In the genomic region with DNA sequence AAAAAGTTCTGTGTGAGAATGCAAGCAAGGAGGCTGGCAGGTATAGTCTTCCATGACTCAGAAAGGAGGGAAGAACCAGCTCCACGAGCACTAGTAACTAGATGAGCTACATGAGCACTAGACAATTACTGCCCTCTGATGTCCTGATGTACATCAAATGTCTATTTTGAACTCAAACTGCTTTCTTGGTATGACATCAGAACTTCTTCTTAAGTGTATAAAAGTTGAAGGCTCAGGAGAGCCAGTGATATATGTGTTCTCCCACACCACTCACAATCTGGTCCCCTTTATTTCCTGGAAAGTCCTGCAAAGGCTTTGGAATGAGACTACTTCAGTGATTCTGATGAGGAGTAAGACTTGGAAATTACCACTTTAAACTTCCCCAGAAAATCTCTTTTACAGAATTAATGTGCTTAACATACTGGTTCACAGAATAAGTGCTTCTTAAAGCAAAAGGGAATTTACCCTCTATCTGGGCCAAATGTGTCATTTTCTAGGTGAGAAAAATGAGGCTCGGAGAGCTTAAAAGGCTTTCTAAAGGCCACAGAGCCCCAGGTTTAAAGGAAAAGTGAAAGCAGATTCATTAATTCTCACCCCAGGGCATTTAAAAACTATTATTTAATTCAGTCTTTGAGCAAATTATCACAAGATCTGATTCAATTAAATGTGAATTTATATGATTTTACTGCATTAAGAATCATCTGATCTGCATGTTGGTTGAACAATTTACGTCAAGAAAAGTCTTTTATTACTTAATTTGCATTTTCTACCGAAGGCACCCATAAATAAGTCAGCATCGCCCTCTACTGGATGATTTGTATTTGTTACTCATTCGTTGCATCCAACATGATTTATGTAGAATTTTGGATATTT, we compare ENCODE assay signal across 1 cellular context.
TF ChIP-seq lines count a peak whose summit lies in the region.

No MANE protein-coding gene starts in this region.

TF ChIP-seq in SK-N-SH treated with all-trans-retinoic acid at 6 μM for 48 hours, 23 proteins besides CTCF, POLR2A, EP300 and RAD21 (continued from another document):
- TF ChIP-seq, protein P1, sequence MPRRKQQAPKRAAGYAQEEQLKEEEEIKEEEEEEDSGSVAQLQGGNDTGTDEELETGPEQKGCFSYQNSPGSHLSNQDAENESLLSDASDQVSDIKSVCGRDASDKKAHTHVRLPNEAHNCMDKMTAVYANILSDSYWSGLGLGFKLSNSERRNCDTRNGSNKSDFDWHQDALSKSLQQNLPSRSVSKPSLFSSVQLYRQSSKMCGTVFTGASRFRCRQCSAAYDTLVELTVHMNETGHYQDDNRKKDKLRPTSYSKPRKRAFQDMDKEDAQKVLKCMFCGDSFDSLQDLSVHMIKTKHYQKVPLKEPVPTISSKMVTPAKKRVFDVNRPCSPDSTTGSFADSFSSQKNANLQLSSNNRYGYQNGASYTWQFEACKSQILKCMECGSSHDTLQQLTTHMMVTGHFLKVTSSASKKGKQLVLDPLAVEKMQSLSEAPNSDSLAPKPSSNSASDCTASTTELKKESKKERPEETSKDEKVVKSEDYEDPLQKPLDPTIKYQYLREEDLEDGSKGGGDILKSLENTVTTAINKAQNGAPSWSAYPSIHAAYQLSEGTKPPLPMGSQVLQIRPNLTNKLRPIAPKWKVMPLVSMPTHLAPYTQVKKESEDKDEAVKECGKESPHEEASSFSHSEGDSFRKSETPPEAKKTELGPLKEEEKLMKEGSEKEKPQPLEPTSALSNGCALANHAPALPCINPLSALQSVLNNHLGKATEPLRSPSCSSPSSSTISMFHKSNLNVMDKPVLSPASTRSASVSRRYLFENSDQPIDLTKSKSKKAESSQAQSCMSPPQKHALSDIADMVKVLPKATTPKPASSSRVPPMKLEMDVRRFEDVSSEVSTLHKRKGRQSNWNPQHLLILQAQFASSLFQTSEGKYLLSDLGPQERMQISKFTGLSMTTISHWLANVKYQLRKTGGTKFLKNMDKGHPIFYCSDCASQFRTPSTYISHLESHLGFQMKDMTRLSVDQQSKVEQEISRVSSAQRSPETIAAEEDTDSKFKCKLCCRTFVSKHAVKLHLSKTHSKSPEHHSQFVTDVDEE (CRISPR knock-in tag; IDR thresholded peaks at IDR 0.05), result no peak
- TF ChIP-seq PATZ1 (CRISPR knock-in tag; IDR thresholded peaks at IDR 0.05; ENCODE audit: borderline replicate concordance) (no peak), ZNF565 (CRISPR knock-in tag; conservative IDR thresholded peaks at IDR 0.05; ENCODE audit: low read depth) (no peak), ZFP30 (CRISPR knock-in tag; IDR thresholded peaks at IDR 0.05) (no peak), ZNF70 (CRISPR knock-in tag; IDR thresholded peaks at IDR 0.05) (no peak), OSR1 (CRISPR knock-in tag; IDR thresholded peaks at IDR 0.05) (no peak), TOX (CRISPR knock-in tag; IDR thresholded peaks at IDR 0.05; ENCODE audit: borderline replicate concordance) (no peak), POU6F1 (CRISPR knock-in tag; IDR thresholded peaks at IDR 0.05; ENCODE audit: borderline replicate concordance, low read depth) (no peak), RARB (CRISPR knock-in tag; IDR thresholded peaks at IDR 0.05) (no peak), CSDC2 (CRISPR knock-in tag; IDR thresholded peaks at IDR 0.05) (no peak), ISL1 (CRISPR knock-in tag; IDR thresholded peaks at IDR 0.05) (no peak)
- TF ChIP-seq, protein P2, sequence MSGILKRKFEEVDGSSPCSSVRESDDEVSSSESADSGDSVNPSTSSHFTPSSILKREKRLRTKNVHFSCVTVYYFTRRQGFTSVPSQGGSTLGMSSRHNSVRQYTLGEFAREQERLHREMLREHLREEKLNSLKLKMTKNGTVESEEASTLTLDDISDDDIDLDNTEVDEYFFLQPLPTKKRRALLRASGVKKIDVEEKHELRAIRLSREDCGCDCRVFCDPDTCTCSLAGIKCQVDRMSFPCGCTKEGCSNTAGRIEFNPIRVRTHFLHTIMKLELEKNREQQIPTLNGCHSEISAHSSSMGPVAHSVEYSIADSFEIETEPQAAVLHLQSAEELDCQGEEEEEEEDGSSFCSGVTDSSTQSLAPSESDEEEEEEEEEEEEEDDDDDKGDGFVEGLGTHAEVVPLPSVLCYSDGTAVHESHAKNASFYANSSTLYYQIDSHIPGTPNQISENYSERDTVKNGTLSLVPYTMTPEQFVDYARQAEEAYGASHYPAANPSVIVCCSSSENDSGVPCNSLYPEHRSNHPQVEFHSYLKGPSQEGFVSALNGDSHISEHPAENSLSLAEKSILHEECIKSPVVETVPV (CRISPR knock-in tag; IDR thresholded peaks at IDR 0.05), result no peak
TF ChIP-seq in SK-N-SH treated with all-trans-retinoic acid at 6 μM for 48 hours: peak in this region for 0.
